In the genomic region with DNA sequence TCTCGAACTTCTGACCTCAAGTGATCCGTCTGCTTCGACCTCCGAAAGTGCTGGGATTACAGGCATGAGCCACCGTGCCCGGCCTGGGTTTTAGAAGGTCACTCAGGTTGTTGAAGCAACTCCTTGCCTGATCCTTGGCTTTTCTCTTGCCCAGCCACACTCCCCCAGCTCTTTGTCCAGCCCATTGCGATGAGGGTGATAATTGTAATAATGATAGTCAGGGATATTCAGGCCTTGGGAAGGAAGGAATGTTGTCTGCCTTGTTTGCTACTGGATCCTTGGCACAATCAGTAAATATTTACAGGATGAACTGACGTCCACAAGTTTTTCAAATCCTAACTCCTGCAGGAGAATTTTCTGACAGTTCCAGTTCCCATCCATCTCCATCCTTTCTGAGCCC, we compare ENCODE assay signal across 13 cellular contexts. TPM values are rescaled to one million over a fixed set of nuclear protein-coding genes. Genes with fewer than 3 reads are reported as not detected.
DNase-seq lines count a peak whose midpoint lies in the region; FAIRE-seq and TF ChIP-seq lines count a peak whose summit lies in the region.
"Had no signal": no experiment of that assay in that cellular context is flagged by ENCODE, and none has a peak within 500 bp of the region (broad histone marks: within the 10 kb centered on the region; RNA-seq: fewer than 3 reads in every experiment).

No MANE protein-coding gene starts in this region.

- TF ChIP-seq CTCF in NB4 (IDR thresholded peaks at IDR 0.05; ENCODE audit: low read depth, low read length) (no peak), astrocyte (IDR thresholded peaks at IDR 0.05; ENCODE audit: insufficient read depth, low read depth, low read length) (no peak), progenitor cell of endocrine pancreas (IDR thresholded peaks at IDR 0.05; ENCODE audit: unreplicated experiment) (no peak)

- no peak for TF ChIP-seq POLR2A in NB4 (IDR thresholded peaks at IDR 0.05; ENCODE audit: extremely low read depth, insufficient read length)

- peak overlapping the region; percentile 92 for H3K4me3 Mint-ChIP-seq in activated T-cell treated with anti-CD3 and anti-CD28 coated beads, Interleukin-2, amount 50 U/mL, for 24 hours
- H3K4me3 Mint-ChIP-seq in astrocyte (ENCODE audit: unreplicated experiment) (peak overlapping the region; percentile 97), progenitor cell of endocrine pancreas (ENCODE audit: low read depth) (peak overlapping the region; percentile 61)

- peaks cover 3% of the 10 kb centered on the region for H3K9me3 Mint-ChIP-seq in activated T-cell treated with anti-CD3 and anti-CD28 coated beads, Interleukin-2, amount 50 U/mL, for 24 hours
- H3K9me3 Mint-ChIP-seq in astrocyte (ENCODE audit: unreplicated experiment), result no peaks in the 10 kb centered on the region
- no peaks in the 10 kb centered on the region for H3K9me3 Mint-ChIP-seq in progenitor cell of endocrine pancreas (ENCODE audit: low read depth)

- no peaks in the 10 kb centered on the region for H3K9me3 ChIP-seq in astrocyte (ENCODE audit: insufficient read depth, low read depth, low read length)
- H3K9me3 ChIP-seq: transverse colon had no signal

- FAIRE-seq in astrocyte (lab: Jason Lieb, UNC), result no peak
- FAIRE-seq: frontal cortex had no signal

- peaks cover 67% of the 10 kb centered on the region for H3K36me3 Mint-ChIP-seq in activated T-cell treated with anti-CD3 and anti-CD28 coated beads, Interleukin-2, amount 50 U/mL, for 24 hours (ENCODE audit: low read depth)
- H3K36me3 Mint-ChIP-seq in astrocyte (ENCODE audit: low read depth, unreplicated experiment), result no peaks in the 10 kb centered on the region
- H3K36me3 Mint-ChIP-seq in progenitor cell of endocrine pancreas (ENCODE audit: insufficient read depth), result peaks cover 3% of the 10 kb centered on the region

- H2AFZ ChIP-seq in astrocyte (ENCODE audit: low read depth, low read length), result no peak overlapping the region

- H3K36me3 ChIP-seq in astrocyte (ENCODE audit: insufficient read depth, low read length), result no peaks in the 10 kb centered on the region
- H3K36me3 ChIP-seq: transverse colon had no signal

- H3K4me3 ChIP-seq in NB4 (ENCODE audit: low read depth, low read length) (peak overlapping the region; percentile 21), astrocyte (ENCODE audit: insufficient read depth, low read depth, low read length) (no peak overlapping the region)
- H3K4me3 ChIP-seq: transverse colon had no signal

- H3K4me2 ChIP-seq in astrocyte (ENCODE audit: low read length), result peak overlapping the region; percentile 22

- H3K9ac ChIP-seq in astrocyte (ENCODE audit: low read length), result peak overlapping the region; percentile 18

- no peak for DNase-seq in activated T-cell treated with anti-CD3 and anti-CD28 coated beads, Interleukin-2, amount 50 U/mL, for 24 hours
- DNase-seq in activated T-cell treated with anti-CD3 and anti-CD28 coated beads for 4 hours, result no peak
- no peak for DNase-seq in NB4 (ENCODE audit: low read depth)
- no peak for DNase-seq in astrocyte (ENCODE audit: low read depth)
- no peak for DNase-seq in progenitor cell of endocrine pancreas (ENCODE audit: low spot score, unreplicated experiment)
- no peak for DNase-seq in GDM1 (lab: John Stamatoyannopoulos, UW)
- DNase-seq in pons (ENCODE audit: low spot score), result no peak
- DNase-seq in kidney tubule cell (ENCODE audit: low spot score), result no peak
- DNase-seq: DMS153; effector memory CD4-positive, alpha-beta T cell; MM.1S; transverse colon had no signal

- no peaks in the 10 kb centered on the region for H3K27me3 ChIP-seq in astrocyte (ENCODE audit: insufficient read depth, low read length)
- H3K27me3 ChIP-seq: transverse colon had no signal

- H3K27ac Mint-ChIP-seq in activated T-cell treated with anti-CD3 and anti-CD28 coated beads, Interleukin-2, amount 50 U/mL, for 24 hours, result no peak overlapping the region
- H3K27ac Mint-ChIP-seq in astrocyte (ENCODE audit: unreplicated experiment) (no peak overlapping the region), progenitor cell of endocrine pancreas (peak overlapping the region; percentile 63)

- H4K20me1 ChIP-seq in astrocyte (ENCODE audit: insufficient read depth, low read length), result peaks cover 18% of the 10 kb centered on the region

- peaks cover 55% of the 10 kb centered on the region for H3K4me1 Mint-ChIP-seq in activated T-cell treated with anti-CD3 and anti-CD28 coated beads, Interleukin-2, amount 50 U/mL, for 24 hours (ENCODE audit: low read depth)
- peaks cover 5% of the 10 kb centered on the region for H3K4me1 Mint-ChIP-seq in astrocyte (ENCODE audit: low read depth, unreplicated experiment)
- peaks cover 16% of the 10 kb centered on the region for H3K4me1 Mint-ChIP-seq in progenitor cell of endocrine pancreas (ENCODE audit: low read depth)

- no peak overlapping the region for H3K27ac ChIP-seq in astrocyte (ENCODE audit: low read depth, low read length)
- H3K27ac ChIP-seq: transverse colon had no signal

- peaks cover 15% of the 10 kb centered on the region for H3K4me1 ChIP-seq in astrocyte (ENCODE audit: insufficient read depth, low read length)

- no peaks in the 10 kb centered on the region for H3K27me3 Mint-ChIP-seq in activated T-cell treated with anti-CD3 and anti-CD28 coated beads, Interleukin-2, amount 50 U/mL, for 24 hours
- H3K27me3 Mint-ChIP-seq in astrocyte (ENCODE audit: low read depth, unreplicated experiment) (no peaks in the 10 kb centered on the region), progenitor cell of endocrine pancreas (no peaks in the 10 kb centered on the region)

- peaks cover 63% of the 10 kb centered on the region for H3K79me2 ChIP-seq in astrocyte (ENCODE audit: insufficient read depth, low read length)

RNA-seq across cellular contexts. Expression of gene THOP1, which starts 1.8 kb away (rescaled TPM):
- total RNA-seq in astrocyte, result 60.3 and 73.4 TPM in 2 replicates
- total RNA-seq in progenitor cell of endocrine pancreas, result 103 and 108 TPM in 2 replicates

RNA-seq across cellular contexts. Expression of gene SGTA, which starts 4.0 kb away (rescaled TPM):
- total RNA-seq in astrocyte (69.0 and 76.1 TPM in 2 replicates), progenitor cell of endocrine pancreas (74.1 and 77.5 TPM in 2 replicates)

RNA-seq across cellular contexts. Expression of gene ZNF554, which starts 32.6 kb away (rescaled TPM):
- total RNA-seq in astrocyte (3.1 and 3.6 TPM in 2 replicates), progenitor cell of endocrine pancreas (12.1 and 14.1 TPM in 2 replicates)

RNA-seq across cellular contexts. Expression of gene SLC39A3, which starts 47.3 kb away (rescaled TPM):
- total RNA-seq in astrocyte, result 30.0 and 38.0 TPM in 2 replicates
- 22.7 and 23.8 TPM in 2 replicates for total RNA-seq in progenitor cell of endocrine pancreas

RNA-seq across cellular contexts. Expression of gene ZNF555, which starts 54.2 kb away (rescaled TPM):
- total RNA-seq in astrocyte (6.0 and 8.8 TPM in 2 replicates), progenitor cell of endocrine pancreas (13.3 and 13.7 TPM in 2 replicates)
